1 cellular context compared by ENCODE assay signal in the genomic region with DNA sequence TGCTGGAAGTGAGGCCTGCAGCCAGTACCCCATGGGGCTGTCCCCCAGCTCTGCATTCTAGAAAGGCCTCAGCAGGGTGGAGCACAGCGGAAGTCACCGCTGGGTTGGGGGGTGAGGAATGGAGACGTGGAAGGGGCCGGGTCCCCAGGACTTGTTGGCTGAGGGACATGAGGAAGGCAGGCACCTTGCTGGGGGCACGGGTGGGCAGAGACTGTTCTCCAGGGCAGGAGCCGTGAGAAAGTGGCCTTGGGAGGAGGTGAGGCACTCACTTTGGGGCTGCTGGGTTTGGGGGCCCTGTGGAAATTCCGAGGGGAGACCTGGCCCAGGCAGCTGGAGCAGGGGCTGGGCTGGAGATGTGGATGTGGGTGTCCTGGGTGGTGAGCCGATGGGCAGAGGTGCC.
A peak's percentile ranks its signal among the peaks of the same experiment; 100 is the strongest.
TF ChIP-seq lines count a peak whose summit lies in the region.

No MANE protein-coding gene starts in this region.

TF ChIP-seq in HepG2, 621 proteins besides CTCF, POLR2A, EP300 and RAD21:
- TF ChIP-seq, protein P1, sequence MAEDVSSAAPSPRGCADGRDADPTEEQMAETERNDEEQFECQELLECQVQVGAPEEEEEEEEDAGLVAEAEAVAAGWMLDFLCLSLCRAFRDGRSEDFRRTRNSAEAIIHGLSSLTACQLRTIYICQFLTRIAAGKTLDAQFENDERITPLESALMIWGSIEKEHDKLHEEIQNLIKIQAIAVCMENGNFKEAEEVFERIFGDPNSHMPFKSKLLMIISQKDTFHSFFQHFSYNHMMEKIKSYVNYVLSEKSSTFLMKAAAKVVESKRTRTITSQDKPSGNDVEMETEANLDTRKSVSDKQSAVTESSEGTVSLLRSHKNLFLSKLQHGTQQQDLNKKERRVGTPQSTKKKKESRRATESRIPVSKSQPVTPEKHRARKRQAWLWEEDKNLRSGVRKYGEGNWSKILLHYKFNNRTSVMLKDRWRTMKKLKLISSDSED (CRISPR knock-in tag; IDR thresholded peaks at IDR 0.05), result no peak
- TF ChIP-seq, protein P2, sequence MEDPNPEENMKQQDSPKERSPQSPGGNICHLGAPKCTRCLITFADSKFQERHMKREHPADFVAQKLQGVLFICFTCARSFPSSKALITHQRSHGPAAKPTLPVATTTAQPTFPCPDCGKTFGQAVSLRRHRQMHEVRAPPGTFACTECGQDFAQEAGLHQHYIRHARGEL (CRISPR knock-in tag; IDR thresholded peaks at IDR 0.05), result 0 out of 2 replicates have a peak, but pooled peaks have one; percentile 48
- no peak for TF ChIP-seq CAMTA2 (CRISPR knock-in tag; IDR thresholded peaks at IDR 0.05; ENCODE audit: borderline replicate concordance)
- TF ChIP-seq NFAT5 (CRISPR knock-in tag; IDR thresholded peaks at IDR 0.05), result no peak
- no peak for TF ChIP-seq NCOA5 (CRISPR knock-in tag; IDR thresholded peaks at IDR 0.05)
- TF ChIP-seq ZNF773 (CRISPR knock-in tag; IDR thresholded peaks at IDR 0.05; ENCODE audit: borderline replicate concordance), result no peak
- TF ChIP-seq, protein P3, sequence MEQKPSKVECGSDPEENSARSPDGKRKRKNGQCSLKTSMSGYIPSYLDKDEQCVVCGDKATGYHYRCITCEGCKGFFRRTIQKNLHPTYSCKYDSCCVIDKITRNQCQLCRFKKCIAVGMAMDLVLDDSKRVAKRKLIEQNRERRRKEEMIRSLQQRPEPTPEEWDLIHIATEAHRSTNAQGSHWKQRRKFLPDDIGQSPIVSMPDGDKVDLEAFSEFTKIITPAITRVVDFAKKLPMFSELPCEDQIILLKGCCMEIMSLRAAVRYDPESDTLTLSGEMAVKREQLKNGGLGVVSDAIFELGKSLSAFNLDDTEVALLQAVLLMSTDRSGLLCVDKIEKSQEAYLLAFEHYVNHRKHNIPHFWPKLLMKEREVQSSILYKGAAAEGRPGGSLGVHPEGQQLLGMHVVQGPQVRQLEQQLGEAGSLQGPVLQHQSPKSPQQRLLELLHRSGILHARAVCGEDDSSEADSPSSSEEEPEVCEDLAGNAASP (CRISPR knock-in tag; IDR thresholded peaks at IDR 0.05; ENCODE audit: borderline replicate concordance), result no peak
- TF ChIP-seq GLI4 (CRISPR knock-in tag; IDR thresholded peaks at IDR 0.05; ENCODE audit: borderline replicate concordance), result no peak
